29 cellular contexts compared by ENCODE assay signal in genomic region chr20:47618479-47618878, GRCh38.
DNase-seq lines count a peak whose midpoint lies in the region; ATAC-seq, FAIRE-seq and TF ChIP-seq lines count a peak whose summit lies in the region.
"Had no signal": no experiment of that assay in that cellular context is flagged by ENCODE, and none has a peak within 500 bp of the region (broad histone marks: within the 10 kb centered on the region; RNA-seq: fewer than 3 reads in every experiment).

No MANE protein-coding gene starts in this region.

- TF ChIP-seq POLR2A in endothelial cell of umbilical vein (IDR thresholded peaks at IDR 0.05; ENCODE audit: low read depth, low read length): no peak

- no peaks in the 10 kb centered on the region for H3K27me3 ChIP-seq in Karpas-422 (ENCODE audit: low read length)
- H3K27me3 ChIP-seq in endothelial cell of umbilical vein (ENCODE audit: control insufficient read depth in 2 of 2, insufficient read depth in 2 of 2, low read length in 2 of 2): no peaks in the 10 kb centered on the region
- H3K27me3 ChIP-seq: BLaER1 had no signal

- H3K9ac ChIP-seq in Karpas-422 (ENCODE audit: low read length) (no peak overlapping the region), endothelial cell of umbilical vein (replicated peaks; ENCODE audit: extremely low read depth, insufficient read depth, low read length) (no peak overlapping the region)
- H3K9ac ChIP-seq: BLaER1, KMS-11 had no signal

- POLR2A ChIA-PET in endothelial cell of umbilical vein (lab: Charles Lee): no interaction called here

- DNase-seq in T-helper 2 cell treated with Interferon-gamma antibody and Interleukin-4, amounts not matched to agents 5 μg/mL and 100 μg/mL, for 36 hours (ENCODE audit: low spot score): no peak
- DNase-seq in T-helper 2 cell (no peak), Karpas-422 (no peak), endothelial cell of umbilical vein (ENCODE audit: low read depth, low spot score) (no peak)
- no peak for DNase-seq in activated naive CD4-positive, alpha-beta T cell treated with anti-CD3 and anti-CD28 coated beads for 36 hours
- no peak for DNase-seq in activated naive CD4-positive, alpha-beta T cell treated with anti-CD3 and anti-CD28 coated beads, Interleukin-2, amount 50 U/mL, for 72 hours (ENCODE audit: low spot score in 2 of 2)
- DNase-seq in stimulated activated CD4-positive, alpha-beta T cell treated with anti-CD3 and anti-CD28 coated beads, Interleukin-15, amount 100 ng/mL, for 24 hours: no peak
- DNase-seq: ACHN; CD4-positive, CD25-positive, alpha-beta regulatory T cell; COR-L47; EL; GDM1; IMR-90; NCI-H1092; NCI-H1436; NCI-H187; NCI-H2081 treated with DMSO at 0.1 percent for 48 hours; NCI-H2171; NCI-H226; NCI-H510A; NCI-H69; SHP77 had no signal

- H3K79me2 ChIP-seq in Karpas-422 (ENCODE audit: low read length) (peaks cover 84% of the 10 kb centered on the region), endothelial cell of umbilical vein (ENCODE audit: control insufficient read depth, insufficient read depth, low read length) (peaks cover 9% of the 10 kb centered on the region)

- H3K27me3 Mint-ChIP-seq in T-helper 2 cell treated with Interferon-gamma antibody and Interleukin-4, amounts not matched to agents 5 μg/mL and 100 μg/mL, for 36 hours (ENCODE audit: low read depth): no peaks in the 10 kb centered on the region
- H3K27me3 Mint-ChIP-seq in activated naive CD4-positive, alpha-beta T cell treated with anti-CD3 and anti-CD28 coated beads for 36 hours (ENCODE audit: low read depth): no peaks in the 10 kb centered on the region
- H3K27me3 Mint-ChIP-seq: CD4-positive, CD25-positive, alpha-beta regulatory T cell had no signal

- BruUV-seq in endothelial cell of umbilical vein (replicated peaks; lab: Mats Ljungman, UMichigan): no TSS peak

- intact Hi-C loops in activated naive CD4-positive, alpha-beta T cell treated with anti-CD3 and anti-CD28 coated beads for 36 hours (cut with micrococcal nuclease): no loop called here
- intact Hi-C loops in endothelial cell of umbilical vein (cut with micrococcal nuclease): no loop called here

- H3K27ac ChIP-seq in Karpas-422 (ENCODE audit: low read length) (peak overlapping the region; percentile 14; the same call in 1 of the 2 replicates), endothelial cell of umbilical vein (ENCODE audit: insufficient read depth, low read depth, low read length) (no peak overlapping the region)
- H3K27ac ChIP-seq: 22Rv1, BLaER1, KMS-11, RWPE1 had no signal

- H3K4me1 ChIP-seq in Karpas-422 (ENCODE audit: low read length): peaks cover 25% of the 10 kb centered on the region
- peaks cover 3% of the 10 kb centered on the region for H3K4me1 ChIP-seq in endothelial cell of umbilical vein (ENCODE audit: control insufficient read depth, extremely low read depth, insufficient read depth, low read length)

- H3K9me1 ChIP-seq in endothelial cell of umbilical vein (replicated peaks; ENCODE audit: control insufficient read depth, extremely low read depth, insufficient read depth, low read length): no peaks in the 10 kb centered on the region

- TF ChIP-seq CTCF in endothelial cell of umbilical vein (IDR thresholded peaks at IDR 0.05; ENCODE audit: extremely low read depth in 1 of 2, insufficient read depth in 1 of 2, low read depth in 1 of 2, low read length in 2 of 2): no peak

- H3K36me3 ChIP-seq in Karpas-422 (ENCODE audit: insufficient read depth, low read length) (peaks cover 8% of the 10 kb centered on the region; the same call in 1 of the 2 replicates), endothelial cell of umbilical vein (ENCODE audit: control insufficient read depth in 2 of 2, extremely low read depth in 1 of 2, insufficient read depth in 2 of 2, low read length in 2 of 2) (peaks cover 0 to under 1% of the 10 kb centered on the region in 2 experiments)

- H3K4me3 Mint-ChIP-seq in T-helper 2 cell treated with Interferon-gamma antibody and Interleukin-4, amounts not matched to agents 5 μg/mL and 100 μg/mL, for 36 hours: no peak overlapping the region
- H3K4me3 Mint-ChIP-seq in activated naive CD4-positive, alpha-beta T cell treated with anti-CD3 and anti-CD28 coated beads for 36 hours: no peak overlapping the region

- H3K27ac Mint-ChIP-seq in T-helper 2 cell treated with Interferon-gamma antibody and Interleukin-4, amounts not matched to agents 5 μg/mL and 100 μg/mL, for 36 hours: peak overlapping the region; percentile 50
- peak overlapping the region; percentile 30 for H3K27ac Mint-ChIP-seq in activated naive CD4-positive, alpha-beta T cell treated with anti-CD3 and anti-CD28 coated beads for 36 hours
- H3K27ac Mint-ChIP-seq in activated naive CD4-positive, alpha-beta T cell treated with anti-CD3 and anti-CD28 coated beads, Interleukin-2, amount 50 U/mL, for 72 hours: no peak overlapping the region
- H3K27ac Mint-ChIP-seq: CD4-positive, CD25-positive, alpha-beta regulatory T cell had no signal

- no peak overlapping the region for H2AFZ ChIP-seq in Karpas-422 (ENCODE audit: low read length)
- H2AFZ ChIP-seq in endothelial cell of umbilical vein (ENCODE audit: low read depth, low read length): no peak overlapping the region

- peaks cover 38% of the 10 kb centered on the region for H3K4me1 Mint-ChIP-seq in T-helper 2 cell treated with Interferon-gamma antibody and Interleukin-4, amounts not matched to agents 5 μg/mL and 100 μg/mL, for 36 hours (ENCODE audit: low read depth)
- H3K4me1 Mint-ChIP-seq in activated naive CD4-positive, alpha-beta T cell treated with anti-CD3 and anti-CD28 coated beads for 36 hours (ENCODE audit: low read depth): peaks cover 41% of the 10 kb centered on the region

- H3K4me3 ChIP-seq in Karpas-422 (ENCODE audit: low read length): no peak overlapping the region
- no peak overlapping the region for H3K4me3 ChIP-seq in endothelial cell of umbilical vein (replicated peaks in 1 of 3; ENCODE audit: insufficient read depth in 1 of 3, low read depth in 1 of 3, low read length in 3 of 3)
- H3K4me3 ChIP-seq: BLaER1 had no signal

- H3K9me3 ChIP-seq in Karpas-422 (ENCODE audit: low read length): no peaks in the 10 kb centered on the region
- H3K9me3 ChIP-seq in endothelial cell of umbilical vein (replicated peaks; ENCODE audit: control insufficient read depth, insufficient read depth, low read length): no peaks in the 10 kb centered on the region
- H3K9me3 ChIP-seq: BLaER1 had no signal

- no peak overlapping the region for H3K4me2 ChIP-seq in Karpas-422 (ENCODE audit: low read depth, low read length, poor library complexity, severe bottlenecking)
- no peak overlapping the region for H3K4me2 ChIP-seq in endothelial cell of umbilical vein (ENCODE audit: insufficient read depth, low read length)
- H3K4me2 ChIP-seq: BLaER1, KMS-11 had no signal

- H4K20me1 ChIP-seq in Karpas-422 (ENCODE audit: insufficient read depth, low read depth, low read length) (no peaks in the 10 kb centered on the region), endothelial cell of umbilical vein (replicated peaks; ENCODE audit: control insufficient read depth, extremely low read depth, insufficient read depth, low read length) (no peaks in the 10 kb centered on the region)

- peaks cover 30% of the 10 kb centered on the region for H3K36me3 Mint-ChIP-seq in T-helper 2 cell treated with Interferon-gamma antibody and Interleukin-4, amounts not matched to agents 5 μg/mL and 100 μg/mL, for 36 hours (ENCODE audit: low read depth)
- peaks cover 15% of the 10 kb centered on the region for H3K36me3 Mint-ChIP-seq in activated naive CD4-positive, alpha-beta T cell treated with anti-CD3 and anti-CD28 coated beads for 36 hours (ENCODE audit: low read depth)
- peaks cover 16 to 21% of the 10 kb centered on the region in 2 donors for H3K36me3 Mint-ChIP-seq in activated naive CD4-positive, alpha-beta T cell treated with anti-CD3 and anti-CD28 coated beads, Interleukin-2, amount 50 U/mL, for 72 hours

- ATAC-seq in activated naive CD4-positive, alpha-beta T cell treated with anti-CD3 and anti-CD28 coated beads, Interleukin-2, amount 50 U/mL, for 72 hours: no peak
- ATAC-seq in GM21381 (IDR thresholded peaks at IDR 0.05; ENCODE audit: unreplicated experiment): no peak
- ATAC-seq: Panc1 had no signal

- dilution Hi-C loops in endothelial cell of umbilical vein (cut with MboI; ENCODE audit: extremely low pct_ligation_motif_present, low sequenced_read_pairs): no loop called here

- FAIRE-seq in endothelial cell of umbilical vein (lab: Jason Lieb, UNC): peak; percentile 42
- FAIRE-seq: GM12891 had no signal

- no peaks in the 10 kb centered on the region for H3K9me3 Mint-ChIP-seq in T-helper 2 cell treated with Interferon-gamma antibody and Interleukin-4, amounts not matched to agents 5 μg/mL and 100 μg/mL, for 36 hours
- H3K9me3 Mint-ChIP-seq in activated naive CD4-positive, alpha-beta T cell treated with anti-CD3 and anti-CD28 coated beads for 36 hours: no peaks in the 10 kb centered on the region
- peaks cover 0 to 7% of the 10 kb centered on the region in 2 donors for H3K9me3 Mint-ChIP-seq in activated naive CD4-positive, alpha-beta T cell treated with anti-CD3 and anti-CD28 coated beads, Interleukin-2, amount 50 U/mL, for 72 hours
- H3K9me3 Mint-ChIP-seq: CD4-positive, CD25-positive, alpha-beta regulatory T cell had no signal

- no peaks in the 10 kb centered on the region for H3K9me2 ChIP-seq in Karpas-422 (replicated peaks; ENCODE audit: insufficient read depth, low read length)

- CTCF ChIA-PET in activated naive CD4-positive, alpha-beta T cell treated with anti-CD3 and anti-CD28 coated beads for 36 hours (lab: Charles Lee): interaction anchor here (3.0 to 3.7 kb wide), 2 partner anchors 344 to 346 kb away, joined by 8 to 31 read pairs; no protein-coding TSS in a partner anchor
- CTCF ChIA-PET in endothelial cell of umbilical vein (lab: Charles Lee): interaction anchor here (1.2 to 3.4 kb wide), 3 partner anchors 100 to 423 kb away, joined by 5 to 73 read pairs (median 67); no protein-coding TSS in a partner anchor

TF ChIP-seq in endothelial cell of umbilical vein, 7 proteins besides CTCF, POLR2A, EP300 and RAD21:
- TF ChIP-seq EZH2 (IDR thresholded peaks at IDR 0.05; ENCODE audit: borderline replicate concordance, low read depth, low read length, severe bottlenecking) (no peak), MYC (IDR thresholded peaks at IDR 0.05; ENCODE audit: low read depth, low read length) (no peak), POLR2AphosphoS5 (IDR thresholded peaks at IDR 0.05; ENCODE audit: insufficient read depth, low read depth, low read length) (no peak), JUN (IDR thresholded peaks at IDR 0.05; ENCODE audit: borderline replicate concordance, insufficient read depth, insufficient read length, low read depth) (no peak), GATA2 (IDR thresholded peaks at IDR 0.05; ENCODE audit: insufficient read depth, insufficient read length, low read depth, low read length) (no peak), MAX (IDR thresholded peaks at IDR 0.05; ENCODE audit: insufficient read depth, insufficient read length) (no peak), FOS (IDR thresholded peaks at IDR 0.05; ENCODE audit: borderline replicate concordance, insufficient read depth, low read length) (no peak)
TF ChIP-seq in endothelial cell of umbilical vein: peak in this region for 0.

Comparison
In these comparisons a context has a peak if more than half of its experiments do, and no peak if none do; other contexts are left out.
1. H3K27ac Mint-ChIP-seq: peak in T-helper 2 cell treated with Interferon-gamma antibody and Interleukin-4, amounts not matched to agents 5 μg/mL and 100 μg/mL, for 36 hours (single experiment) and activated naive CD4-positive, alpha-beta T cell treated with anti-CD3 and anti-CD28 coated beads for 36 hours (single experiment); none in activated naive CD4-positive, alpha-beta T cell treated with anti-CD3 and anti-CD28 coated beads, Interleukin-2, amount 50 U/mL, for 72 hours (0 of 2).